15 cellular contexts compared by ENCODE assay signal in the genomic region with DNA sequence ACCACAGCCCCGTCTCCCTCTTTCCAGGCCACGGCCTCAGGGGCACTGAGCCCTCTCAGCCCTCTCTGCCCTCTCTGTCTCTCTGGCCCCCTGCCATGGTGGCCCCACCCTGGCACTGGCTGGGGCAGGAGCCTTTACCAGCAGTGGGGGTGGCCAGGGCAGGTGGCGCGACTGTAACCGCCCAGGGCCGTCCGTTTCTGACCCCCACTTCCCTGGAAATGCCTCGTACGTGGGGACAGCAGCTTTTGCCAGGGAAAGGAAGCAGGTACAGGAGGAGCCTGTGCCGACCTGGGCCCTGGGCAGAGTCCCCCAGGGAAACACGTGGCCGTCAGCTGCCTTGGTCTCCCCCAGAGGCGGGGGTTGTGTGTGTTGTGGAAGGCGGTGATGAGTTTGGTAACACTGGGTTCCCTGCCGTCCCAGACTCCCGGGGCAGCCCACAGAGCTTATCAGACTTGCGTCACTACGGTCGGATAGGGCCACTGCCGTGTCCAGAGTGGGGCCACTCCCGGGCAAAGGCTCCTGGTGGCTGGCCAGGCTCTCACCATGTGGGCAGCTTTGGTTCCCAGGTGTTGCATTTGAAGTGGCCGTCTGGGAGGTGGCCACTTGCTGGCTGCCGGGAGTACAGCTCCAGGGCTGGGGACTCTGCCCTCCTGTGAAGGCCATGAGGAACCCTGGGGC.
A peak's percentile ranks its signal among the peaks of the same experiment; 100 is the strongest.
DNase-seq lines count a peak whose midpoint lies in the region; ATAC-seq and TF ChIP-seq lines count a peak whose summit lies in the region.
"Had no signal": no experiment of that assay in that cellular context is flagged by ENCODE, and none has a peak within 500 bp of the region (broad histone marks: within the 10 kb centered on the region; RNA-seq: fewer than 3 reads in every experiment).

No MANE protein-coding gene starts in this region.

- H3K79me1 ChIP-seq in mesenchymal stem cell (replicated peaks; ENCODE audit: low read length, poor library complexity, severe bottlenecking), result peaks cover 9% of the 10 kb centered on the region

- H3K9me3 ChIP-seq in colonic mucosa (no peaks in the 10 kb centered on the region), mesenchymal stem cell (ENCODE audit: control insufficient read depth, low read length) (no peaks in the 10 kb centered on the region), testis (no peaks in the 10 kb centered on the region), prostate gland (no peaks in the 10 kb centered on the region)
- H3K9me3 ChIP-seq: MG63 had no signal

- H3K9ac ChIP-seq in colonic mucosa (ENCODE audit: low read depth in 2 of 2, low read length in 2 of 2) (peak overlapping the region; percentile 16 to 46), mesenchymal stem cell (ENCODE audit: low read length) (no peak overlapping the region)

- peak overlapping the region; percentile 35 for H2AK5ac ChIP-seq in mesenchymal stem cell (ENCODE audit: low read length, severe bottlenecking)

- peak overlapping the region; percentile 85 to 96 for H3K4ac ChIP-seq in mesenchymal stem cell (ENCODE audit: low read depth in 1 of 2, low read length in 2 of 2)

- H3K4me3 ChIP-seq in colonic mucosa, result no peak overlapping the region
- no peak overlapping the region for H3K4me3 ChIP-seq in mesenchymal stem cell (ENCODE audit: insufficient read depth in 1 of 2, low read depth in 1 of 2, low read length in 2 of 2)
- H3K4me3 ChIP-seq in testis, result no peak overlapping the region
- no peak overlapping the region for H3K4me3 ChIP-seq in prostate gland
- H3K4me3 ChIP-seq: MG63 had no signal

- intact Hi-C loops in colonic mucosa (cut with DNase I), result no loop called here
- intact Hi-C loops in testis (cut with DNase I; ENCODE audit: low total_unique reads), result no loop called here
- intact Hi-C loops in prostate gland (cut with DNase I), result no loop called here

- no peak overlapping the region for H2AFZ ChIP-seq in mesenchymal stem cell (ENCODE audit: low read depth, low read length)

- no peak for ATAC-seq in GM19328 (IDR thresholded peaks at IDR 0.05; ENCODE audit: unreplicated experiment)
- ATAC-seq in GM21529 (IDR thresholded peaks at IDR 0.05; ENCODE audit: unreplicated experiment), result no peak

- H2BK12ac ChIP-seq in mesenchymal stem cell (ENCODE audit: low read length in 2 of 2), result peak overlapping the region; percentile 98 to 100

- H3K18ac ChIP-seq in mesenchymal stem cell (ENCODE audit: low read depth in 1 of 2, low read length in 2 of 2), result peak overlapping the region; percentile 85 to 90

- TF ChIP-seq CTCF in colonic mucosa (IDR thresholded peaks at IDR 0.05), result no peak
- no peak for TF ChIP-seq CTCF in testis (IDR thresholded peaks at IDR 0.05)
- no peak for TF ChIP-seq CTCF in prostate gland (IDR thresholded peaks at IDR 0.05)

- H2BK5ac ChIP-seq in mesenchymal stem cell (ENCODE audit: low read depth, low read length, poor library complexity, severe bottlenecking), result no peak overlapping the region

- DNase-seq in NCI-H1092 treated with DMSO at 0.1 percent for 48 hours (lab: John Stamatoyannopoulos, UW) (peak; percentile 28), NCI-H1092 (lab: John Stamatoyannopoulos, UW) (no peak), colonic mucosa (peak; percentile 71), mesenchymal stem cell (no peak), testis (peak; percentile 90), prostate gland (ENCODE audit: low spot score) (no peak)
- DNase-seq: activated CD4-positive, alpha-beta T cell treated with anti-CD3 and anti-CD28 coated beads for 1 hour; activated T-cell treated with anti-CD3 and anti-CD28 coated beads for 4 hours; GF-D8; HCEC 1CT; MG63; stimulated activated naive CD4-positive, alpha-beta T cell had no signal

- peak overlapping the region; percentile 91 for H2BK120ac ChIP-seq in mesenchymal stem cell (ENCODE audit: low read depth, low read length)

- peak overlapping the region; percentile 98 for H2BK15ac ChIP-seq in mesenchymal stem cell (ENCODE audit: low read depth, poor library complexity, severe bottlenecking)

- TF ChIP-seq POLR2A in testis (IDR thresholded peaks at IDR 0.05) (no peak), prostate gland (IDR thresholded peaks at IDR 0.05) (no peak)

- H3K36me3 ChIP-seq in colonic mucosa (no peaks in the 10 kb centered on the region), mesenchymal stem cell (ENCODE audit: control insufficient read depth in 1 of 2, insufficient read depth in 2 of 2, low read depth in 1 of 2, low read length in 2 of 2) (peaks cover 4 to 18% of the 10 kb centered on the region in 2 experiments), testis (ENCODE audit: low read depth, missing control alignments) (no peaks in the 10 kb centered on the region), prostate gland (no peaks in the 10 kb centered on the region)
- H3K36me3 ChIP-seq: MG63 had no signal

- 91% methylated on average over 23 of the region's 23 CpGs for WGBS in mesenchymal stem cell
- 71 to 84% methylated on average over 10 to 23 of the region's 23 CpGs for WGBS in testis, 2 donors
- 91% methylated on average over 21 of the region's 23 CpGs for WGBS in prostate gland

- H3K4me1 ChIP-seq in colonic mucosa (peaks cover 6% of the 10 kb centered on the region), mesenchymal stem cell (ENCODE audit: control insufficient read depth, insufficient read depth, low read depth, low read length) (peaks cover 51% of the 10 kb centered on the region), testis (peaks cover 58% of the 10 kb centered on the region), prostate gland (replicated peaks) (peaks cover 4% of the 10 kb centered on the region)

- peak overlapping the region in 1 of 2 experiments; percentile 86 for H3K14ac ChIP-seq in mesenchymal stem cell (ENCODE audit: low read length in 2 of 2)

- no peak overlapping the region for H3K4me2 ChIP-seq in mesenchymal stem cell (ENCODE audit: low read length, poor library complexity, severe bottlenecking)

- peak overlapping the region; percentile 90 for H4K8ac ChIP-seq in mesenchymal stem cell (ENCODE audit: low read length)

- H3K27ac ChIP-seq in colonic mucosa (no peak overlapping the region), mesenchymal stem cell (ENCODE audit: low read length, poor library complexity, severe bottlenecking) (no peak overlapping the region), testis (peak overlapping the region; percentile 43 to 70), prostate gland (no peak overlapping the region)
- H3K27ac ChIP-seq: 22Rv1 had no signal

- no peak overlapping the region for H3K23ac ChIP-seq in mesenchymal stem cell (ENCODE audit: low read length in 2 of 2)

- H4K91ac ChIP-seq in mesenchymal stem cell (ENCODE audit: low read length), result peak overlapping the region; percentile 98

- H3K27me3 ChIP-seq in colonic mucosa, result no peaks in the 10 kb centered on the region
- H3K27me3 ChIP-seq in mesenchymal stem cell (ENCODE audit: control insufficient read depth in 1 of 2, insufficient read depth in 1 of 2, low read length in 2 of 2), result no peaks in the 10 kb centered on the region
- no peaks in the 10 kb centered on the region for H3K27me3 ChIP-seq in testis
- H3K27me3 ChIP-seq in prostate gland (replicated peaks; ENCODE audit: insufficient read depth), result no peaks in the 10 kb centered on the region
- H3K27me3 ChIP-seq: MG63 had no signal

Comparison
In these comparisons a context has a peak if more than half of its experiments do, and no peak if none do; other contexts are left out.
1. DNase-seq: peak in NCI-H1092 treated with DMSO at 0.1 percent for 48 hours (single experiment), colonic mucosa (single experiment) and testis (single experiment); none in NCI-H1092 (single experiment), mesenchymal stem cell (single experiment) and prostate gland (single experiment).
2. H3K27ac ChIP-seq: peak in testis (2 of 2); none in colonic mucosa (single experiment), mesenchymal stem cell (single experiment) and prostate gland (0 of 2).